In the genomic region with DNA sequence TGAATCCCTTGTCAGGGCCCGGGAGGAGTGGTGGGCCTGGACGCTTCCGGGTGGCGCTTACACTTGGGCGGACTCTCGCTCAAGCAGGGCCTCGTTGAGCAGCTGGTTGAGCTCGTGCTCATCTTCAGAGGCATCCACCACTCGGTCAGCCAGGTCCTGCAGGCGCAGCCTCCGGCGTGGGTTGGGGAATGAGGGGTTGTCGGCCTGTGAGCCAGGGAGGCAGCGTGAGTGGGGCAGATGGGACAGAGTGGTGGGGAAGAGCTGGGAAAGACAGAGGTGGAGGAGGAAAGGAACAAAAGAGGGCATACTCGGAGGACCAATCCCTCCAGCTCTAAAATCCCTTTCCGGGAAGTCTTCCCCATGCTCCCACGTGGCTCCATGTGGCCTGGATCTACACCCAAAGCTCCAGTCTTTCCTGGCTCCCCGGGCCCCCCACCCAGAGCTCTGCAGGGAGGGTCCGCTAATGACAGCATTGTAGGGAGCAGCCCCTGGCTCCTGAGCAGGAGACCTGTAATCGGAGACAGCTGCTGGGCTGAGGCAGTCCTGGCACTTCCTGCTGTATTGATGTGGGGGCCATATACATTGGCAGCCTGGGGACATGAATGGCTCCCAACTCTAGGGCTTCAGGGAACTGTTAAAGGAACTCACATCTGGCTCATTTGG, we compare ENCODE assay signal across 16 cellular contexts. TPM values are rescaled to one million over a fixed set of nuclear protein-coding genes. Genes with fewer than 3 reads are reported as not detected.
DNase-seq lines count a peak whose midpoint lies in the region; ATAC-seq and TF ChIP-seq lines count a peak whose summit lies in the region.
"Had no signal": no experiment of that assay in that cellular context is flagged by ENCODE, and none has a peak within 500 bp of the region (broad histone marks: within the 10 kb centered on the region; RNA-seq: fewer than 3 reads in every experiment).

No MANE protein-coding gene starts in this region.

- TF ChIP-seq POLR2A in spleen (IDR thresholded peaks at IDR 0.05): no peak

- H3K27me3 ChIP-seq in spleen (replicated peaks in 1 of 7): no peaks in the 10 kb centered on the region
- H3K27me3 ChIP-seq: BLaER1, MG63 had no signal

- DNase-seq in WTC11 (ENCODE audit: low spot score) (no peak), memory B cell (ENCODE audit: low spot score in 2 of 2) (no peak), spleen (peak; percentile 66), GM10248 (ENCODE audit: extremely low spot score) (no peak), DMS114 treated with DMSO at 0.1 percent for 48 hours (lab: John Stamatoyannopoulos, UW; ENCODE audit: unreplicated experiment) (no peak)
- DNase-seq: CD4-positive, CD25-positive, alpha-beta regulatory T cell; KG1; NCI-H1417; NCI-H1694; NCI-H2029 treated with DMSO at 0.1 percent for 48 hours; NCI-H526 treated with DMSO at 0.1 percent for 48 hours; SHP77 treated with DMSO at 0.1 percent for 48 hours had no signal

- WGBS in spleen, 5 donors: 92 to 97% (median 95%) methylated on average over 20 of the region's 20 CpGs

- H3K9me3 ChIP-seq in HEK293 (ENCODE audit: control insufficient read depth, insufficient read depth, low read depth, low read length): no peaks in the 10 kb centered on the region
- H3K9me3 ChIP-seq in spleen: no peaks in the 10 kb centered on the region
- H3K9me3 ChIP-seq: BLaER1, MG63 had no signal

- H3K4me1 Mint-ChIP-seq in WTC11 (peaks cover 18% of the 10 kb centered on the region), memory B cell (no peaks in the 10 kb centered on the region)
- H3K4me1 Mint-ChIP-seq: CD4-positive, CD25-positive, alpha-beta regulatory T cell had no signal

- peaks cover 0 to 66% of the 10 kb centered on the region in 2 experiments; a peak in 2 of 3 replicates for H3K36me3 ChIP-seq in HEK293 (ENCODE audit: control insufficient read depth in 2 of 2, insufficient read depth in 1 of 2, low read length in 2 of 2)
- peaks cover 0 to 94% (median 24%) of the 10 kb centered on the region in 6 donors for H3K36me3 ChIP-seq in spleen
- H3K36me3 ChIP-seq: MG63 had no signal

- H3K27me3 Mint-ChIP-seq in WTC11 (ENCODE audit: low read depth) (no peaks in the 10 kb centered on the region), memory B cell (no peaks in the 10 kb centered on the region)
- H3K27me3 Mint-ChIP-seq: CD4-positive, CD25-positive, alpha-beta regulatory T cell had no signal

- H3K9me3 Mint-ChIP-seq in WTC11 (no peaks in the 10 kb centered on the region), memory B cell (no peaks in the 10 kb centered on the region)
- H3K9me3 Mint-ChIP-seq: CD4-positive, CD25-positive, alpha-beta regulatory T cell had no signal

- H3K27ac ChIP-seq in HEK293 (ENCODE audit: extremely low read depth, low read depth, low read length): no peak overlapping the region
- H3K27ac ChIP-seq in spleen: no peak overlapping the region
- H3K27ac ChIP-seq: BLaER1 had no signal

- H3K4me3 ChIP-seq in HEK293 (ENCODE audit: low read depth, low read length): no peak overlapping the region
- no peak overlapping the region for H3K4me3 ChIP-seq in spleen
- H3K4me3 ChIP-seq: BLaER1, MG63 had no signal

- ATAC-seq in WTC11 (no peak), memory B cell (ENCODE audit: low read depth) (no peak), GM19397 (IDR thresholded peaks at IDR 0.05; ENCODE audit: unreplicated experiment) (no peak)

- intact Hi-C loops in spleen (cut with DNase I; ENCODE audit: low total_unique reads): no loop called here

- TF ChIP-seq CTCF in HEK293 (tag by site-specific recombination; IDR thresholded peaks at IDR 0.05) (no peak), WTC11 (IDR thresholded peaks at IDR 0.05) (no peak), spleen (IDR thresholded peaks at IDR 0.05 in 8 of 11, conservative IDR thresholded peaks at IDR 0.05 in 3 of 11) (no peak), GM10248 (IDR thresholded peaks at IDR 0.05; ENCODE audit: control extremely low read depth, extremely low read depth, low read depth, missing control alignments) (no peak)

- peaks cover 33% of the 10 kb centered on the region for H3K36me3 Mint-ChIP-seq in WTC11
- peaks cover 24% of the 10 kb centered on the region for H3K36me3 Mint-ChIP-seq in memory B cell

- H3K4me1 ChIP-seq in HEK293 (ENCODE audit: control insufficient read depth, insufficient read depth, low read length) (no peaks in the 10 kb centered on the region), spleen (no peaks in the 10 kb centered on the region)

- POLR2A ChIA-PET in HEK293 (lab: Yijun Ruan, JAX) (interaction anchor here (0.5 kb wide), 1 partner anchor 77 kb away, joined by 5 read pairs; no protein-coding TSS in a partner anchor), WTC11 (lab: Charles Lee) (interaction anchor here (0.5 to 0.6 kb wide), 2 partner anchors 77 to 385 kb away, joined by 4 to 6 read pairs; no protein-coding TSS in a partner anchor), GM10248 (lab: Yijun Ruan, JAX) (interaction anchor here (0.5 kb wide), 1 partner anchor 578 kb away, joined by 3 read pairs; no protein-coding TSS in a partner anchor)

- CTCF ChIA-PET in HEK293 (lab: Yijun Ruan, JAX) (interaction anchor here (1.3 kb wide), 1 partner anchor 294 kb away, joined by 3 read pairs; no protein-coding TSS in a partner anchor), WTC11 (lab: Charles Lee) (no interaction called here), GM10248 (lab: Yijun Ruan, JAX) (interaction anchor here (1.5 to 3.6 kb wide), 3 partner anchors 7 to 413 kb away, joined by 5 to 19 read pairs (median 5); no protein-coding TSS in a partner anchor)

- H3K4me3 Mint-ChIP-seq in WTC11: no peak overlapping the region
- no peak overlapping the region for H3K4me3 Mint-ChIP-seq in memory B cell
- H3K4me3 Mint-ChIP-seq: CD4-positive, CD25-positive, alpha-beta regulatory T cell had no signal

- H3K27ac Mint-ChIP-seq in WTC11 (0 out of 2 replicates have a peak overlapping the region, but pooled peaks have one; percentile 20), memory B cell (peak overlapping the region; percentile 36)

TF ChIP-seq in HEK293, 187 proteins besides CTCF, POLR2A, EP300 and RAD21 (continues in another document):
- TF ChIP-seq ZNF433 (tag by site-specific recombination; IDR thresholded peaks at IDR 0.05; ENCODE audit: low read depth): no peak
- TF ChIP-seq, protein P1, sequence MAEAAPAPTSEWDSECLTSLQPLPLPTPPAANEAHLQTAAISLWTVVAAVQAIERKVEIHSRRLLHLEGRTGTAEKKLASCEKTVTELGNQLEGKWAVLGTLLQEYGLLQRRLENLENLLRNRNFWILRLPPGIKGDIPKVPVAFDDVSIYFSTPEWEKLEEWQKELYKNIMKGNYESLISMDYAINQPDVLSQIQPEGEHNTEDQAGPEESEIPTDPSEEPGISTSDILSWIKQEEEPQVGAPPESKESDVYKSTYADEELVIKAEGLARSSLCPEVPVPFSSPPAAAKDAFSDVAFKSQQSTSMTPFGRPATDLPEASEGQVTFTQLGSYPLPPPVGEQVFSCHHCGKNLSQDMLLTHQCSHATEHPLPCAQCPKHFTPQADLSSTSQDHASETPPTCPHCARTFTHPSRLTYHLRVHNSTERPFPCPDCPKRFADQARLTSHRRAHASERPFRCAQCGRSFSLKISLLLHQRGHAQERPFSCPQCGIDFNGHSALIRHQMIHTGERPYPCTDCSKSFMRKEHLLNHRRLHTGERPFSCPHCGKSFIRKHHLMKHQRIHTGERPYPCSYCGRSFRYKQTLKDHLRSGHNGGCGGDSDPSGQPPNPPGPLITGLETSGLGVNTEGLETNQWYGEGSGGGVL (tag by site-specific recombination; IDR thresholded peaks at IDR 0.05): no peak

TF ChIP-seq in WTC11, 78 proteins besides CTCF, POLR2A, EP300 and RAD21 (continues in another document):
- TF ChIP-seq E2F4 (CRISPR knock-in tag; IDR thresholded peaks at IDR 0.05; ENCODE audit: borderline replicate concordance, low read depth) (no peak), CREM (CRISPR knock-in tag; IDR thresholded peaks at IDR 0.05) (no peak), PRDM15 (CRISPR knock-in tag; IDR thresholded peaks at IDR 0.05) (no peak), TCF7 (CRISPR knock-in tag; IDR thresholded peaks at IDR 0.05; ENCODE audit: low read depth) (no peak), NR1H2 (CRISPR knock-in tag; IDR thresholded peaks at IDR 0.05) (no peak)

RNA-seq across cellular contexts. Expression of gene CENPO, which starts 41.6 kb away (rescaled TPM):
- total RNA-seq in WTC11 (2021) (35.2 to 38.6 TPM (median 35.2 TPM) in 3 replicates), spleen (10 to 100 TPM in 1 of 7 donors, 1 to 10 TPM in 6; 6.8 to 10.4 (median 8.7) TPM)
- 1 to 10 TPM; 1.7 to 3.4 (median 2.6) TPM for polyA plus RNA-seq in spleen

RNA-seq across cellular contexts. Expression of gene PTRHD1, which starts 41.7 kb away (rescaled TPM):
- total RNA-seq in WTC11 (2021): 37.6 to 43.4 TPM (median 39.2 TPM) in 3 replicates
- total RNA-seq in spleen: 10 to 100 TPM; 11.0 to 26.9 (median 20.5) TPM
- 10 to 100 TPM; 36.4 to 42.0 (median 36.5) TPM for polyA plus RNA-seq in spleen
